Comparison of ENCODE assay signal across 17 cellular contexts in the genomic region with DNA sequence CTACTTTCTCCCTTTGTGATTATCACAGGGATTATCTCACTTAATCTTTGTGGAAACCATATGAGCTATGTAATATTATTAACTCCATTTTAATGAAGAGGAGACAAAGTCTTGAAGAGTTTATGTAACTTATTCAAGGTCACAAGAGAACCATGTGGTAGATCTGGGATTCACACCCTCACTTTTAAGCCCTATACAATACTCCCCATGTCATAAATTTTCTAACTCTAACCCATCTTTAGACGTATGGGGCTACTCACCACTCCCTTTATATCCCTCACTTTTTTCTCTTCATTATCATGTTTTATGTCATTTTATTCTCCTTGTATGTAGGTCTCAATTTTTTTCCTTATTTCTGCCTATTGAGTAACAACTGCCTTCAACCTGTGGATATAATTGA.
"Had no signal": no experiment of that assay in that cellular context is flagged by ENCODE, and none has a peak within 500 bp of the region (broad histone marks: within the 10 kb centered on the region; RNA-seq: fewer than 3 reads in every experiment).

No MANE protein-coding gene starts in this region.

- H3K4me3 Mint-ChIP-seq: neural crest cell had no signal

- DNase-seq: activated naive CD4-positive, alpha-beta T cell treated with Interleukin-2 at 50 U/mL for 16 hours; amygdala; dermis blood vessel endothelial cell; effector memory CD4-positive, alpha-beta T cell; heart right ventricle; kidney glomerular epithelial cell; left ventricle myocardium superior; retina; SIG-M5; spleen; stimulated activated naive CD4-positive, alpha-beta T cell treated with Interleukin-2 at 50 U/mL for 16 hours; transverse colon; uterus; WERI-Rb-1 had no signal

- ATAC-seq: gastroesophageal sphincter, heart right ventricle, left ventricle myocardium superior, SK-N-SH treated with all-trans-retinoic acid at 6 μM for 48 hours had no signal

- H3K4me1 Mint-ChIP-seq: neural crest cell had no signal
